ENCODE assay signal across 24 cellular contexts in genomic region chr21:22813201-22813600, GRCh38.
"Had no signal": no experiment of that assay in that cellular context is flagged by ENCODE, and none has a peak within 500 bp of the region (broad histone marks: within the 10 kb centered on the region; RNA-seq: fewer than 3 reads in every experiment).

No MANE protein-coding gene starts in this region.

- H3K9ac ChIP-seq: parathyroid adenoma had no signal

- H3K79me2 ChIP-seq: parathyroid adenoma had no signal

- H3K36me3 ChIP-seq: neutrophil, ovary, right lobe of liver, sigmoid colon, stomach, thoracic aorta, thyroid gland, tibial nerve, upper lobe of left lung, vagina had no signal

- H3K4me3 ChIP-seq: ovary, psoas muscle, right lobe of liver, sigmoid colon, stomach, thoracic aorta, thyroid gland, tibial nerve, upper lobe of left lung, vagina had no signal

- H3K27ac ChIP-seq: neutrophil, ovary, parathyroid adenoma, psoas muscle, right lobe of liver, sigmoid colon, stomach, thoracic aorta, thyroid gland, tibial nerve, upper lobe of left lung, vagina had no signal

- H2AFZ ChIP-seq: parathyroid adenoma had no signal

- H3K27me3 ChIP-seq: neutrophil, ovary, right lobe of liver, sigmoid colon, stomach, thyroid gland, tibial nerve, upper lobe of left lung, vagina had no signal

- H3K9me3 ChIP-seq: neutrophil, ovary, psoas muscle, right lobe of liver, sigmoid colon, thoracic aorta, thyroid gland, tibial nerve, upper lobe of left lung, vagina had no signal

- DNase-seq: nephron progenitor cell; occipital lobe; ovary; posterior cingulate gyrus; psoas muscle; right cardiac atrium; right lobe of liver; sigmoid colon; small intestine; stimulated activated CD4-positive, alpha-beta T cell treated with anti-CD3 and anti-CD28 coated beads, Interleukin-15, amount 100 ng/mL, for 24 hours; stimulated activated CD4-positive, alpha-beta T cell treated with anti-CD3 and anti-CD28 coated beads, Interleukin-2, amount 100 ng/mL, for 24 hours; stimulated activated CD4-positive, alpha-beta T cell treated with anti-CD3 and anti-CD28 coated beads, Interleukin-2, amount 100 ng/mL, for 48 hours; stimulated activated CD4-positive, alpha-beta T cell treated with anti-CD3 and anti-CD28 coated beads, Interleukin-4, amount 100 ng/mL, for 24 hours; stimulated activated naive B cell treated with anti-CD40 and anti-IgM and Interleukin-4, amounts not matched to agents 10 μg/mL and 1 μg/mL and 100 μg/mL, for 72 hours; stimulated activated naive CD4-positive, alpha-beta T cell treated with Interleukin-2 at 50 U/mL for 16 hours; stomach; thyroid gland; trophoblast cell; upper lobe of left lung had no signal
